33 cellular contexts compared by ENCODE assay signal in the genomic region with DNA sequence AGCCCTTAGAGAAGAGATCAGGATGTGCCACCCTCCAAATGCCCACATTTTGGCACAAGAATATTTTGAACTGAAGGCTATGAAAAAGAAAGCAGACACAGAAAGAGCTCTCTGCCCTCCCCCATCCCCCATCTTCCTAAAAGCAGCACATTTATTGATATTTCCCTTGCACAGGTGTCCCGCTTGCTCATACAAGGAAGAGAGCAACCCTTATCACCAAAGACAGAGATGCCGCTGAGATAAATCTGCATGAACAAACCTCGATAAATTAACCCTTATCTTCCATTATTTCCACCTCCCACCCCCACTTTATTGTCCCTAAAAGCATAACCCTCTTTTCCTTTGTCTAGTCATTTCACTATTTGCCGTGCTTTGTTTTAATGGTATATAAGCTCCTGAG. TPM values are rescaled to one million over a fixed set of nuclear protein-coding genes. Genes with fewer than 3 reads are reported as not detected.
"Had no signal": no experiment of that assay in that cellular context is flagged by ENCODE, and none has a peak within 500 bp of the region (broad histone marks: within the 10 kb centered on the region; RNA-seq: fewer than 3 reads in every experiment).

No MANE protein-coding gene starts in this region.

- H3K27me3 Mint-ChIP-seq: stimulated activated memory B cell treated with anti-CD40 and anti-IgM and Interleukin-4, amounts not matched to agents 10 μg/mL and 1 μg/mL and 100 μg/mL, for 72 hours had no signal

- H3K9me3 ChIP-seq: esophagus squamous epithelium, heart right ventricle, ovary, psoas muscle, sigmoid colon, spleen, thoracic aorta, tibial nerve, upper lobe of right lung, uterus had no signal

- H3K9me3 Mint-ChIP-seq: effector memory CD8-positive, alpha-beta T cell; immature natural killer cell; mesothelial cell of epicardium; naive thymus-derived CD8-positive, alpha-beta T cell; nephron progenitor cell; stimulated activated memory B cell treated with anti-CD40 and anti-IgM and Interleukin-4, amounts not matched to agents 10 μg/mL and 1 μg/mL and 100 μg/mL, for 72 hours had no signal

- H3K4me1 ChIP-seq: psoas muscle, sigmoid colon, spleen, tibial nerve, upper lobe of right lung, uterus had no signal

- H3K4me3 Mint-ChIP-seq: effector memory CD8-positive, alpha-beta T cell; immature natural killer cell; mesothelial cell of epicardium; naive thymus-derived CD8-positive, alpha-beta T cell; nephron progenitor cell; stimulated activated memory B cell treated with anti-CD40 and anti-IgM and Interleukin-4, amounts not matched to agents 10 μg/mL and 1 μg/mL and 100 μg/mL, for 72 hours had no signal

- ATAC-seq: effector memory CD8-positive, alpha-beta T cell; naive thymus-derived CD8-positive, alpha-beta T cell; psoas muscle; stimulated activated memory B cell treated with anti-CD40 and anti-IgM and Interleukin-4, amounts not matched to agents 10 μg/mL and 1 μg/mL and 100 μg/mL, for 72 hours; stimulated activated naive CD8-positive, alpha-beta T cell treated with anti-CD3 and anti-CD28 coated beads, Interleukin-15, Interleukin-2, amounts not matched to agents 100 U/mL and 50 U/mL, for 24 hours; upper lobe of right lung had no signal

- FAIRE-seq: endometrium had no signal

- H3K4me1 Mint-ChIP-seq: naive thymus-derived CD8-positive, alpha-beta T cell; stimulated activated memory B cell treated with anti-CD40 and anti-IgM and Interleukin-4, amounts not matched to agents 10 μg/mL and 1 μg/mL and 100 μg/mL, for 72 hours had no signal

- H3K27ac ChIP-seq: ovary, psoas muscle, sigmoid colon, spleen, thoracic aorta, tibial nerve, upper lobe of right lung, uterus had no signal

- H3K4me3 ChIP-seq: coronary artery, heart right ventricle, lung, ovary, psoas muscle, sigmoid colon, spleen, thoracic aorta, tibial nerve, upper lobe of right lung, uterus had no signal

- H3K27me3 ChIP-seq: esophagus squamous epithelium, heart right ventricle, ovary, sigmoid colon, spleen, tibial nerve, upper lobe of right lung, uterus had no signal

- H3K36me3 Mint-ChIP-seq: immature natural killer cell; mesothelial cell of epicardium; naive thymus-derived CD8-positive, alpha-beta T cell; stimulated activated memory B cell treated with anti-CD40 and anti-IgM and Interleukin-4, amounts not matched to agents 10 μg/mL and 1 μg/mL and 100 μg/mL, for 72 hours had no signal

- H3K27ac Mint-ChIP-seq: effector memory CD8-positive, alpha-beta T cell; mesothelial cell of epicardium; naive thymus-derived CD8-positive, alpha-beta T cell; nephron progenitor cell; stimulated activated memory B cell treated with anti-CD40 and anti-IgM and Interleukin-4, amounts not matched to agents 10 μg/mL and 1 μg/mL and 100 μg/mL, for 72 hours had no signal

- H3K36me3 ChIP-seq: esophagus squamous epithelium, heart right ventricle, ovary, sigmoid colon, spleen, thoracic aorta, tibial nerve, upper lobe of right lung, uterus had no signal

- DNase-seq: dermis blood vessel endothelial cell; effector memory CD8-positive, alpha-beta T cell; erythroblast; esophagus squamous epithelium; foreskin melanocyte; glutamatergic neuron; heart right ventricle; hypothalamus; immature natural killer cell; islet precursor cell; kidney glomerular epithelial cell; mesenchymal stem cell; naive thymus-derived CD8-positive, alpha-beta T cell; nephron progenitor cell; nucleus accumbens; ovary; posterior cingulate gyrus; psoas muscle; right cardiac atrium; sigmoid colon; spleen; stimulated activated CD4-positive, alpha-beta T cell treated with anti-CD3 and anti-CD28 coated beads, Interleukin-4, amount 100 ng/mL, for 4 hours; stimulated activated naive CD8-positive, alpha-beta T cell treated with anti-CD3 and anti-CD28 coated beads, Interleukin-15, Interleukin-2, amounts not matched to agents 100 U/mL and 50 U/mL, for 24 hours; upper lobe of right lung; uterus had no signal

RNA-seq across cellular contexts. Expression of gene SLC28A3, which starts 1.8 kb away (rescaled TPM):
- total RNA-seq: dermis blood vessel endothelial cell; naive thymus-derived CD8-positive, alpha-beta T cell; psoas muscle; sigmoid colon; skeletal muscle tissue had no signal
- polyA plus RNA-seq: naive thymus-derived CD8-positive, alpha-beta T cell; psoas muscle; right cardiac atrium had no signal
